In genomic region chr5:20833081-20833627, GRCh38 we compare ENCODE assay signal across 16 cellular contexts.
A peak's percentile ranks its signal among the peaks of the same experiment; 100 is the strongest.
DNase-seq lines count a peak whose midpoint lies in the region; ATAC-seq and TF ChIP-seq lines count a peak whose summit lies in the region.
"Had no signal": no experiment of that assay in that cellular context is flagged by ENCODE, and none has a peak within 500 bp of the region (broad histone marks: within the 10 kb centered on the region; RNA-seq: fewer than 3 reads in every experiment).

No MANE protein-coding gene starts in this region.

- H3K27me3 Mint-ChIP-seq in GM23338 (ENCODE audit: insufficient read depth, low read depth, poor library complexity), result no peaks in the 10 kb centered on the region
- H3K27me3 Mint-ChIP-seq: CD4-positive, alpha-beta memory T cell; stimulated activated naive CD8-positive, alpha-beta T cell treated with anti-CD3 and anti-CD28 coated beads, Interleukin-15, Interleukin-2, amounts not matched to agents 100 ng/mL and 50 ng/mL, for 24 hours had no signal

- CTCF ChIA-PET in A673 (lab: Charles Lee), result no interaction called here

- no peak overlapping the region for H3K4me2 ChIP-seq in GM23338
- H3K4me2 ChIP-seq: hepatocyte had no signal

- H3K4me1 Mint-ChIP-seq in GM23338, result peaks cover 7% of the 10 kb centered on the region; the same call in 2 of the 3 replicates
- H3K4me1 Mint-ChIP-seq: CD4-positive, alpha-beta memory T cell; endodermal cell had no signal

- no peaks in the 10 kb centered on the region for H3K36me3 ChIP-seq in A673 (ENCODE audit: insufficient read depth, low read length, poor library complexity, severe bottlenecking)
- H3K36me3 ChIP-seq in GM23338 (ENCODE audit: insufficient read depth), result no peaks in the 10 kb centered on the region
- no peaks in the 10 kb centered on the region for H3K36me3 ChIP-seq in gastroesophageal sphincter
- H3K36me3 ChIP-seq: sigmoid colon had no signal

- no peaks in the 10 kb centered on the region for H3K4me1 ChIP-seq in A673 (ENCODE audit: insufficient read depth, low read length, poor library complexity, severe bottlenecking)
- H3K4me1 ChIP-seq in GM23338 (ENCODE audit: insufficient read depth), result peaks cover 4% of the 10 kb centered on the region; the same call in 1 of the 2 replicates
- H3K4me1 ChIP-seq in gastroesophageal sphincter, result no peaks in the 10 kb centered on the region
- H3K4me1 ChIP-seq: sigmoid colon had no signal

- H2AFZ ChIP-seq in GM23338, result peak overlapping the region; percentile 84
- H2AFZ ChIP-seq: hepatocyte had no signal

- peaks cover under 1% of the 10 kb centered on the region; the same call in 1 of the 3 replicates for H3K36me3 Mint-ChIP-seq in GM23338 (ENCODE audit: low read depth)
- H3K36me3 Mint-ChIP-seq: CD4-positive, alpha-beta memory T cell had no signal

- POLR2A ChIA-PET in A673 (lab: Charles Lee; ENCODE audit: low non-redundant PET), result no interaction called here

- H3K27ac ChIP-seq in A673 (ENCODE audit: low read depth, low read length, poor library complexity, severe bottlenecking) (no peak overlapping the region), GM23338 (ENCODE audit: low read depth) (no peak overlapping the region), gastroesophageal sphincter (no peak overlapping the region)
- H3K27ac ChIP-seq: hepatocyte, sigmoid colon had no signal

- H3K27ac Mint-ChIP-seq in GM23338, result peak overlapping the region; percentile 65
- H3K27ac Mint-ChIP-seq: CD4-positive, alpha-beta memory T cell; endodermal cell; stimulated activated naive CD8-positive, alpha-beta T cell treated with anti-CD3 and anti-CD28 coated beads, Interleukin-15, Interleukin-2, amounts not matched to agents 100 ng/mL and 50 ng/mL, for 24 hours had no signal

- TF ChIP-seq POLR2A in gastroesophageal sphincter (IDR thresholded peaks at IDR 0.05), result no peak

- H3K27me3 ChIP-seq in A673 (replicated peaks; ENCODE audit: insufficient read depth, low read depth, low read length, poor library complexity), result no peaks in the 10 kb centered on the region
- H3K27me3 ChIP-seq in GM23338 (ENCODE audit: insufficient read depth), result no peaks in the 10 kb centered on the region
- no peaks in the 10 kb centered on the region for H3K27me3 ChIP-seq in gastroesophageal sphincter
- H3K27me3 ChIP-seq: hepatocyte, sigmoid colon had no signal

- DNase-seq in A673 (ENCODE audit: low spot score) (peak; percentile 6), GM23338 (ENCODE audit: low spot score) (peak; percentile 32), RPMI7951 (ENCODE audit: low read depth) (peak; percentile 9), iPS-NIHi11 (ENCODE audit: low spot score) (peak; percentile 9), left cardiac atrium (no peak)
- DNase-seq: aorta; CD4-positive, alpha-beta memory T cell; DND-41; endodermal cell; NCI-H1417 treated with DMSO at 0.1 percent for 48 hours; sigmoid colon had no signal

- 63 to 81% methylated on average over 3 to 4 of the region's 4 CpGs for WGBS in gastroesophageal sphincter (ENCODE audit: low coverage in 1 of 2), 2 donors

- TF ChIP-seq EP300 in gastroesophageal sphincter (IDR thresholded peaks at IDR 0.05), result no peak

- peaks cover under 1% of the 10 kb centered on the region; the same call in 2 of the 3 replicates for H3K9me3 Mint-ChIP-seq in GM23338
- H3K9me3 Mint-ChIP-seq: stimulated activated naive CD8-positive, alpha-beta T cell treated with anti-CD3 and anti-CD28 coated beads, Interleukin-15, Interleukin-2, amounts not matched to agents 100 ng/mL and 50 ng/mL, for 24 hours had no signal

- BruUV-seq in A673 (replicated peaks; lab: Mats Ljungman, UMichigan), result no TSS peak

- H3K4me3 Mint-ChIP-seq in GM23338, result no peak overlapping the region
- H3K4me3 Mint-ChIP-seq: CD4-positive, alpha-beta memory T cell; endodermal cell; stimulated activated naive CD8-positive, alpha-beta T cell treated with anti-CD3 and anti-CD28 coated beads, Interleukin-15, Interleukin-2, amounts not matched to agents 100 ng/mL and 50 ng/mL, for 24 hours had no signal

- no peaks in the 10 kb centered on the region for H3K9me3 ChIP-seq in A673 (ENCODE audit: low read depth, low read length, poor library complexity, severe bottlenecking)
- no peaks in the 10 kb centered on the region for H3K9me3 ChIP-seq in gastroesophageal sphincter
- H3K9me3 ChIP-seq: sigmoid colon had no signal

- H4K20me1 ChIP-seq in GM23338 (replicated peaks; ENCODE audit: insufficient read depth), result no peaks in the 10 kb centered on the region

- intact Hi-C loops in A673 (cut with micrococcal nuclease; ENCODE audit: unreplicated experiment), result no loop called here
- intact Hi-C loops in left cardiac atrium (cut with DNase I), result no loop called here

- peak; percentile 71 for ATAC-seq in GM23338
- no peak for ATAC-seq in GM19467 (IDR thresholded peaks at IDR 0.05; ENCODE audit: unreplicated experiment)
- ATAC-seq in gastroesophageal sphincter, result no peak
- no peak for ATAC-seq in left cardiac atrium
- ATAC-seq in GM19324 (IDR thresholded peaks at IDR 0.05; ENCODE audit: low FRiP score, unreplicated experiment), result no peak

- H3K4me3 ChIP-seq in A673 (ENCODE audit: low read depth, low read length, poor library complexity, severe bottlenecking) (no peak overlapping the region), GM23338 (no peak overlapping the region), gastroesophageal sphincter (no peak overlapping the region)
- H3K4me3 ChIP-seq: hepatocyte, sigmoid colon had no signal

- H3F3A ChIP-seq in GM23338 (replicated peaks; ENCODE audit: low read depth), result no peaks in the 10 kb centered on the region

- peaks cover 6% of the 10 kb centered on the region; the same call in 1 of the 2 replicates for H3K9me2 ChIP-seq in GM23338 (ENCODE audit: insufficient read depth)

- TF ChIP-seq CTCF in A673 (conservative IDR thresholded peaks at IDR 0.05; ENCODE audit: low read depth, low read length) (0 out of 2 replicates have a peak, but pooled peaks have one; percentile 19), GM23338 (conservative IDR thresholded peaks at IDR 0.05; ENCODE audit: low read depth in 2 of 2) (peak; percentile 27 to 46; a peak in 3 of 4 replicates), gastroesophageal sphincter (IDR thresholded peaks at IDR 0.05) (no peak)

- H3K79me2 ChIP-seq in GM23338 (replicated peaks; ENCODE audit: insufficient read depth), result no peaks in the 10 kb centered on the region
- H3K79me2 ChIP-seq: hepatocyte had no signal

TF ChIP-seq in GM23338, 12 proteins besides CTCF, POLR2A, EP300 and RAD21 (continues in another document):
- no peak for TF ChIP-seq STAT1 (IDR thresholded peaks at IDR 0.05; ENCODE audit: unreplicated experiment)
- TF ChIP-seq ETS1 (IDR thresholded peaks at IDR 0.05), result no peak
- TF ChIP-seq EZH2phosphoT487 (IDR thresholded peaks at IDR 0.05; ENCODE audit: unreplicated experiment), result no peak
- TF ChIP-seq CREB1 (CRISPR knock-in tag; IDR thresholded peaks at IDR 0.05; ENCODE audit: low read depth), result no peak

Comparison
In these comparisons a context has a peak if more than half of its experiments do, and no peak if none do; other contexts are left out.
1. CTCF ChIP-seq: peak in A673 (single experiment) and GM23338 (2 of 2); none in gastroesophageal sphincter (0 of 4).